8 cellular contexts compared by ENCODE assay signal in genomic region chr12:57845478-57846284, GRCh38. TPM values are rescaled to one million over a fixed set of nuclear protein-coding genes. Genes with fewer than 3 reads are reported as not detected.
DNase-seq lines count a peak whose midpoint lies in the region; ATAC-seq and TF ChIP-seq lines count a peak whose summit lies in the region.

No MANE protein-coding gene starts in this region.

- DNase-seq in ELR (ENCODE audit: low read depth), result peak; percentile 62
- DNase-seq in LHCN-M2 (ENCODE audit: low read depth), result peak; percentile 61
- DNase-seq in activated CD4-positive, alpha-beta T cell treated with anti-CD3 and anti-CD28 coated beads for 48 hours, result peak; percentile 75
- DNase-seq in colonic mucosa, result peak; percentile 85
- DNase-seq in left lobe of liver (ENCODE audit: low spot score), result peak; percentile 95
- peak; percentile 71 for DNase-seq in stimulated activated CD4-positive, alpha-beta T cell treated with anti-CD3 and anti-CD28 coated beads, Interleukin-4, amount 100 ng/mL, for 1 hour
- no peak for DNase-seq in T1000 (lab: John Stamatoyannopoulos, UW)

- no peak for TF ChIP-seq CTCF in colonic mucosa (IDR thresholded peaks at IDR 0.05)

- peak overlapping the region; percentile 98 to 99 for H3K9ac ChIP-seq in colonic mucosa (ENCODE audit: low read depth in 2 of 2, low read length in 2 of 2)

- intact Hi-C loops in colonic mucosa (cut with DNase I), result loop anchor here (5.0 kb wide), 1 partner anchor 323 kb away; the partner anchor contains the start of genes DDIT3 and MBD6

- no peaks in the 10 kb centered on the region for H3K36me3 ChIP-seq in colonic mucosa

- no peaks in the 10 kb centered on the region for H3K9me3 ChIP-seq in colonic mucosa

- ATAC-seq in GM21825 (IDR thresholded peaks at IDR 0.05; ENCODE audit: unreplicated experiment) (peak; percentile 27), left lobe of liver (peak; percentile 71)

- H3K4me1 ChIP-seq in colonic mucosa, result peaks cover 25% of the 10 kb centered on the region

- peak overlapping the region; percentile 96 for H3K27ac ChIP-seq in colonic mucosa

- no peaks in the 10 kb centered on the region for H3K27me3 ChIP-seq in colonic mucosa

- peak overlapping the region; percentile 93 for H3K4me3 ChIP-seq in colonic mucosa

RNA-seq across cellular contexts. Expression of gene CTDSP2, which starts 0.8 kb away (rescaled TPM):
- 24.3 and 31.9 TPM in 2 replicates for total RNA-seq in LHCN-M2 (2014; rRNA removed)
- 47.8 TPM for polyA plus RNA-seq in LHCN-M2 (2012)
- total RNA-seq in colonic mucosa, result 100 to 1,000 TPM; 131 to 200 TPM
- 86.3 TPM for total RNA-seq in left lobe of liver

RNA-seq across cellular contexts. Expression of gene AVIL, which starts 27.1 kb away (rescaled TPM):
- 0.57 and 0.58 TPM in 2 replicates for total RNA-seq in LHCN-M2 (2014; rRNA removed)
- 0.35 TPM for polyA plus RNA-seq in LHCN-M2 (2012)
- 1 to 10 TPM; 5.1 to 8.1 TPM for total RNA-seq in colonic mucosa
- 5.1 TPM for total RNA-seq in left lobe of liver
